Comparison of ENCODE assay signal across 1 cellular context in genomic region chr9:33415152-33416038, GRCh38.
TF ChIP-seq lines count a peak whose summit lies in the region.

No MANE protein-coding gene starts in this region.

TF ChIP-seq in HepG2, 621 proteins besides CTCF, POLR2A, EP300 and RAD21 (continued from another document and continues in another):
- TF ChIP-seq ASH2L (IDR thresholded peaks at IDR 0.05; ENCODE audit: insufficient read length, low read depth, low read length) (peak; percentile 78), PLSCR1 (CRISPR knock-in tag; IDR thresholded peaks at IDR 0.05; ENCODE audit: borderline replicate concordance) (no peak), CHD2 (IDR thresholded peaks at IDR 0.05; ENCODE audit: low read depth, low read length) (no peak), NFIB (CRISPR knock-in tag; IDR thresholded peaks at IDR 0.05; ENCODE audit: borderline replicate concordance) (no peak), ZNF275 (CRISPR knock-in tag; IDR thresholded peaks at IDR 0.05; ENCODE audit: borderline replicate concordance) (no peak; the same call in 1 of the 2 replicates), ELF4 (CRISPR knock-in tag; IDR thresholded peaks at IDR 0.05; ENCODE audit: borderline replicate concordance) (peak; percentile 72; the same call in 1 of the 2 replicates), MXD4 (CRISPR knock-in tag; IDR thresholded peaks at IDR 0.05) (peak; percentile 76), KAT2B (IDR thresholded peaks at IDR 0.05; ENCODE audit: borderline replicate concordance, low read depth, low read length) (no peak), TFDP2 (CRISPR knock-in tag; IDR thresholded peaks at IDR 0.05) (peak; percentile 67; the same call in 1 of the 2 replicates), HNF1B (CRISPR knock-in tag; IDR thresholded peaks at IDR 0.05) (peak; percentile 99), WIZ (CRISPR knock-in tag; IDR thresholded peaks at IDR 0.05) (peak; percentile 60; the same call in 1 of the 2 replicates), ZNF556 (CRISPR knock-in tag; IDR thresholded peaks at IDR 0.05; ENCODE audit: borderline replicate concordance) (peak; percentile 99), ZNF44 (CRISPR knock-in tag; IDR thresholded peaks at IDR 0.05) (no peak; the same call in 1 of the 2 replicates), ETV6 (CRISPR knock-in tag; conservative IDR thresholded peaks at IDR 0.05) (0 out of 2 replicates have a peak, but pooled peaks have one; percentile 58), ZNF609 (CRISPR knock-in tag; IDR thresholded peaks at IDR 0.05; ENCODE audit: borderline replicate concordance) (peak; percentile 100), ZNF329 (CRISPR knock-in tag; IDR thresholded peaks at IDR 0.05; ENCODE audit: low read depth) (peak; percentile 91), NFIC (IDR thresholded peaks at IDR 0.05; ENCODE audit: low read length) (peak; percentile 79), SMARCE1 (IDR thresholded peaks at IDR 0.05; ENCODE audit: borderline replicate concordance) (no peak), CREB3 (CRISPR knock-in tag; IDR thresholded peaks at IDR 0.05) (no peak), ZFP36L1 (CRISPR knock-in tag; IDR thresholded peaks at IDR 0.05) (peak; percentile 99), ZNF770 (CRISPR knock-in tag; IDR thresholded peaks at IDR 0.05) (peak; percentile 87), TEAD2 (CRISPR knock-in tag; IDR thresholded peaks at IDR 0.05) (no peak), PHB2 (IDR thresholded peaks at IDR 0.05; ENCODE audit: partially characterized antibody) (no peak), ZNF776 (CRISPR knock-in tag; IDR thresholded peaks at IDR 0.05) (peak; percentile 28; the same call in 1 of the 2 replicates), ZNF20 (CRISPR knock-in tag; IDR thresholded peaks at IDR 0.05) (no peak), EZH2 (conservative IDR thresholded peaks at IDR 0.05; ENCODE audit: low read depth, low read length) (no peak), ZFP36L2 (CRISPR knock-in tag; IDR thresholded peaks at IDR 0.05) (no peak), ZC3H13 (CRISPR knock-in tag; IDR thresholded peaks at IDR 0.05) (peak; percentile 89; the same call in 1 of the 2 replicates), DNMT3B (CRISPR knock-in tag; conservative IDR thresholded peaks at IDR 0.05) (peak; percentile 97), ZNF691 (CRISPR knock-in tag; IDR thresholded peaks at IDR 0.05; ENCODE audit: borderline replicate concordance, low read depth) (peak; percentile 83; the same call in 1 of the 2 replicates), KDM5A (IDR thresholded peaks at IDR 0.05; ENCODE audit: borderline replicate concordance, low read length) (no peak), BRF2 (CRISPR knock-in tag; IDR thresholded peaks at IDR 0.05) (peak; percentile 82; the same call in 1 of the 2 replicates), TEF (CRISPR knock-in tag; IDR thresholded peaks at IDR 0.05) (no peak), ZUFSP (CRISPR knock-in tag; IDR thresholded peaks at IDR 0.05; ENCODE audit: borderline replicate concordance) (no peak), GPN1 (CRISPR knock-in tag; IDR thresholded peaks at IDR 0.05; ENCODE audit: borderline replicate concordance) (no peak), NRL (CRISPR knock-in tag; IDR thresholded peaks at IDR 0.05; ENCODE audit: borderline replicate concordance) (peak; percentile 73; the same call in 1 of the 2 replicates), FOSL2 (CRISPR knock-in tag; IDR thresholded peaks at IDR 0.05) (peak; percentile 96), ZFAT (CRISPR knock-in tag; conservative IDR thresholded peaks at IDR 0.05) (no peak), ZFP91 (CRISPR knock-in tag; IDR thresholded peaks at IDR 0.05; ENCODE audit: borderline replicate concordance) (peak; percentile 81)
